ENCODE assay signal across 19 cellular contexts in the genomic region with DNA sequence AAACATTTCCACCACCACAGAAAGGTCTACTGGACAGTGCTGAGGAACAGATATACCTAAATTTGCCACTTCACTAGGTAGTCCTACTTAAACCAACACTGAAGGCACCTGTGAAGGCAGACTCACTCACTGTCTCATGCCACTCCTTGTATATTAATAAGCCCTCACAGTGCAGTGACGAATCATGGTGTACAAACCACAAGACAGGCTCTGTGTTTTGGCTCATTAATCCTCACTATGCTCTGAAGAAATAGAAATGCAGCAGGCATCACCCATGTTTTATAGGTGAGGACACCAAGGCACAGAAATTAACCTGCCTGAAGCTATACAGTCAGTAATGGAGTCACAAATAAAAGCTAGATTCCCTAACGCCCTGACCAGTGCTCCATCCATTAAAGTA.
"Had no signal": no experiment of that assay in that cellular context is flagged by ENCODE, and none has a peak within 500 bp of the region (broad histone marks: within the 10 kb centered on the region; RNA-seq: fewer than 3 reads in every experiment).

No MANE protein-coding gene starts in this region.

- H3K4me3 ChIP-seq: adrenal gland had no signal

- H3K4me1 ChIP-seq: adrenal gland had no signal

- H3K4me2 ChIP-seq: KMS-11 had no signal

- DNase-seq: activated CD4-positive, alpha-beta T cell treated with anti-CD3 and anti-CD28 coated beads for 4 hours; activated CD4-positive, CD25-positive, alpha-beta regulatory T cell; activated CD8-positive, alpha-beta memory T cell treated with anti-CD3 and anti-CD28 coated beads, Interleukin-2, amount 50 U/mL, for 4 hours; activated CD8-positive, alpha-beta T cell treated with anti-CD3 and anti-CD28 coated beads for 36 hours; activated naive CD4-positive, alpha-beta T cell treated with anti-CD3 and anti-CD28 coated beads, Interleukin-2, amount 50 U/mL, for 16 hours; activated naive CD8-positive, alpha-beta T cell treated with anti-CD3 and anti-CD28 coated beads, Interleukin-2, amount 10 ng/mL, durations not matched to agents 7 days and 5 days; activated T-cell treated with anti-CD3 and anti-CD28 coated beads, Interleukin-2, amount 50 U/mL, for 72 hours; adrenal gland; anterior cingulate cortex; NCI-H1105 treated with DMSO at 0.1 percent for 48 hours; NCI-H1436 treated with DMSO at 0.1 percent for 48 hours; NCI-H187; NCI-H2081; NCI-H446; SHP77 treated with DMSO at 0.1 percent for 48 hours; T-helper 17 cell; T1000 had no signal

- ATAC-seq: activated CD8-positive, alpha-beta T cell treated with anti-CD3 and anti-CD28 coated beads for 36 hours; activated T-cell treated with anti-CD3 and anti-CD28 coated beads, Interleukin-2, amount 50 U/mL, for 72 hours; T-helper 17 cell had no signal

- H3K27me3 ChIP-seq: adrenal gland had no signal

- H3K9ac ChIP-seq: KMS-11 had no signal

- H3K36me3 ChIP-seq: adrenal gland had no signal

- H3K27ac ChIP-seq: adrenal gland, KMS-11, VCaP had no signal
